ENCODE assay signal across 1 cellular context in the genomic region with DNA sequence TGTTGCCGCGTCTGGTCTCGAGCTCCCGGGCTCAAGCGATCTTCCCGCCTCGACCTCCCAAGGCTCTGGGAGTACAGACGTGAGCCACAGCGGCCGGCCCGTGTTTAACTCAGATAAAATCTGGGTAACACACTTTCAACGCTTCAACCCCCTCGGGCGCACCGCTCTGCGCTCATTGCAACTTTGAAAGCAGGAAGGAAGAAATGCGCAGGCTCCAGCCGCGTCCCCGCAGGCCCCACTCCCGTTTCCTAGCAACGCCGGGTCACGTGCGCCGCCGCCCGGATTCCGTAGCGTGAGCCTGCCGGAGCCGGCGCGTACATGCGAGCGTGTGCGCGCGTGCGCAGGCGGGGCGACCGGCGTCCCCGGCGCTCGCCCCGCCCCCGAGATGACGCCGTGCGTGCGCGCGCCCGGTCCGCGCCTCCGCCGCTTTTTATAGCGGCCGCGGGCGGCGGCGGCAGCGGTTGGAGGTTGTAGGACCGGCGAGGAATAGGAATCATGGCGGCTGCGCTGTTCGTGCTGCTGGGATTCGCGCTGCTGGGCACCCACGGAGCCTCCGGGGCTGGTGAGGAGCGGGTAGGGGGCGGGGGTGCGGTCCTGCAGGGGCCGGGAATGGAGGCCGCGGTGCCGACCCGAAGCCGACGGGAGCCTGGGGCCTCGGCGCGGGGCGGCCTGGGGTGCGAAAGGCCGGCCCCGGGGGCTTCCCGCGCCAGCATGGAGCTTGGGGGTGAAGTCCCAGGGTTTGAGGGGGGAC.
TF ChIP-seq lines count a peak whose summit lies in the region.

A gene (plus strand): TSS at position 457 of the 751 bp plus-strand sequence. CDS start 39 bp downstream, at position 496.

TF ChIP-seq in HepG2, 621 proteins besides CTCF, POLR2A, EP300 and RAD21 (continued from another document and continues in another):
- TF ChIP-seq ZNF746 (CRISPR knock-in tag; IDR thresholded peaks at IDR 0.05): peak; percentile 32; the same call in 1 of the 2 replicates
- TF ChIP-seq PTBP1 (IDR thresholded peaks at IDR 0.05; ENCODE audit: low read depth, low read length, poor library complexity, severe bottlenecking): no peak
- 0 out of 2 replicates have a peak, but pooled peaks have one; percentile 19 for TF ChIP-seq MAFG (CRISPR knock-in tag; IDR thresholded peaks at IDR 0.05)
- no peak; the same call in 1 of the 2 replicates for TF ChIP-seq RXRA (CRISPR knock-in tag; IDR thresholded peaks at IDR 0.05)
- no peak for TF ChIP-seq ZNF83 (CRISPR knock-in tag; IDR thresholded peaks at IDR 0.05; ENCODE audit: borderline replicate concordance)
- TF ChIP-seq ELF3 (CRISPR knock-in tag; IDR thresholded peaks at IDR 0.05): peak; percentile 33; the same call in 1 of the 2 replicates
- TF ChIP-seq, protein P1, sequence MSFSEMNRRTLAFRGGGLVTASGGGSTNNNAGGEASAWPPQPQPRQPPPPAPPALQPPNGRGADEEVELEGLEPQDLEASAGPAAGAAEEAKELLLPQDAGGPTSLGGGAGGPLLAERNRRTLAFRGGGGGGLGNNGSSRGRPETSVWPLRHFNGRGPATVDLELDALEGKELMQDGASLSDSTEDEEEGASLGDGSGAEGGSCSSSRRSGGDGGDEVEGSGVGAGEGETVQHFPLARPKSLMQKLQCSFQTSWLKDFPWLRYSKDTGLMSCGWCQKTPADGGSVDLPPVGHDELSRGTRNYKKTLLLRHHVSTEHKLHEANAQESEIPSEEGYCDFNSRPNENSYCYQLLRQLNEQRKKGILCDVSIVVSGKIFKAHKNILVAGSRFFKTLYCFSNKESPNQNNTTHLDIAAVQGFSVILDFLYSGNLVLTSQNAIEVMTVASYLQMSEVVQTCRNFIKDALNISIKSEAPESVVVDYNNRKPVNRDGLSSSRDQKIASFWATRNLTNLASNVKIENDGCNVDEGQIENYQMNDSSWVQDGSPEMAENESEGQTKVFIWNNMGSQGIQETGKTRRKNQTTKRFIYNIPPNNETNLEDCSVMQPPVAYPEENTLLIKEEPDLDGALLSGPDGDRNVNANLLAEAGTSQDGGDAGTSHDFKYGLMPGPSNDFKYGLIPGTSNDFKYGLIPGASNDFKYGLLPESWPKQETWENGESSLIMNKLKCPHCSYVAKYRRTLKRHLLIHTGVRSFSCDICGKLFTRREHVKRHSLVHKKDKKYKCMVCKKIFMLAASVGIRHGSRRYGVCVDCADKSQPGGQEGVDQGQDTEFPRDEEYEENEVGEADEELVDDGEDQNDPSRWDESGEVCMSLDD (CRISPR knock-in tag; IDR thresholded peaks at IDR 0.05; ENCODE audit: borderline replicate concordance): no peak
- TF ChIP-seq POLR2AphosphoS2 (IDR thresholded peaks at IDR 0.05; ENCODE audit: low read depth, low read length): 0 out of 2 replicates have a peak, but pooled peaks have one; percentile 64
- TF ChIP-seq, protein P2, sequence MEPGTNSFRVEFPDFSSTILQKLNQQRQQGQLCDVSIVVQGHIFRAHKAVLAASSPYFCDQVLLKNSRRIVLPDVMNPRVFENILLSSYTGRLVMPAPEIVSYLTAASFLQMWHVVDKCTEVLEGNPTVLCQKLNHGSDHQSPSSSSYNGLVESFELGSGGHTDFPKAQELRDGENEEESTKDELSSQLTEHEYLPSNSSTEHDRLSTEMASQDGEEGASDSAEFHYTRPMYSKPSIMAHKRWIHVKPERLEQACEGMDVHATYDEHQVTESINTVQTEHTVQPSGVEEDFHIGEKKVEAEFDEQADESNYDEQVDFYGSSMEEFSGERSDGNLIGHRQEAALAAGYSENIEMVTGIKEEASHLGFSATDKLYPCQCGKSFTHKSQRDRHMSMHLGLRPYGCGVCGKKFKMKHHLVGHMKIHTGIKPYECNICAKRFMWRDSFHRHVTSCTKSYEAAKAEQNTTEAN (CRISPR knock-in tag; conservative IDR thresholded peaks at IDR 0.05): peak; percentile 67; the same call in 1 of the 2 replicates
- peak; percentile 36; the same call in 1 of the 2 replicates for TF ChIP-seq ZNF430 (CRISPR knock-in tag; IDR thresholded peaks at IDR 0.05)
- peak; percentile 60; the same call in 1 of the 2 replicates for TF ChIP-seq KDM5B (CRISPR knock-in tag; IDR thresholded peaks at IDR 0.05; ENCODE audit: borderline replicate concordance)
- TF ChIP-seq HDAC1 (CRISPR knock-in tag; IDR thresholded peaks at IDR 0.05): peak; percentile 56
- TF ChIP-seq, protein P3, sequence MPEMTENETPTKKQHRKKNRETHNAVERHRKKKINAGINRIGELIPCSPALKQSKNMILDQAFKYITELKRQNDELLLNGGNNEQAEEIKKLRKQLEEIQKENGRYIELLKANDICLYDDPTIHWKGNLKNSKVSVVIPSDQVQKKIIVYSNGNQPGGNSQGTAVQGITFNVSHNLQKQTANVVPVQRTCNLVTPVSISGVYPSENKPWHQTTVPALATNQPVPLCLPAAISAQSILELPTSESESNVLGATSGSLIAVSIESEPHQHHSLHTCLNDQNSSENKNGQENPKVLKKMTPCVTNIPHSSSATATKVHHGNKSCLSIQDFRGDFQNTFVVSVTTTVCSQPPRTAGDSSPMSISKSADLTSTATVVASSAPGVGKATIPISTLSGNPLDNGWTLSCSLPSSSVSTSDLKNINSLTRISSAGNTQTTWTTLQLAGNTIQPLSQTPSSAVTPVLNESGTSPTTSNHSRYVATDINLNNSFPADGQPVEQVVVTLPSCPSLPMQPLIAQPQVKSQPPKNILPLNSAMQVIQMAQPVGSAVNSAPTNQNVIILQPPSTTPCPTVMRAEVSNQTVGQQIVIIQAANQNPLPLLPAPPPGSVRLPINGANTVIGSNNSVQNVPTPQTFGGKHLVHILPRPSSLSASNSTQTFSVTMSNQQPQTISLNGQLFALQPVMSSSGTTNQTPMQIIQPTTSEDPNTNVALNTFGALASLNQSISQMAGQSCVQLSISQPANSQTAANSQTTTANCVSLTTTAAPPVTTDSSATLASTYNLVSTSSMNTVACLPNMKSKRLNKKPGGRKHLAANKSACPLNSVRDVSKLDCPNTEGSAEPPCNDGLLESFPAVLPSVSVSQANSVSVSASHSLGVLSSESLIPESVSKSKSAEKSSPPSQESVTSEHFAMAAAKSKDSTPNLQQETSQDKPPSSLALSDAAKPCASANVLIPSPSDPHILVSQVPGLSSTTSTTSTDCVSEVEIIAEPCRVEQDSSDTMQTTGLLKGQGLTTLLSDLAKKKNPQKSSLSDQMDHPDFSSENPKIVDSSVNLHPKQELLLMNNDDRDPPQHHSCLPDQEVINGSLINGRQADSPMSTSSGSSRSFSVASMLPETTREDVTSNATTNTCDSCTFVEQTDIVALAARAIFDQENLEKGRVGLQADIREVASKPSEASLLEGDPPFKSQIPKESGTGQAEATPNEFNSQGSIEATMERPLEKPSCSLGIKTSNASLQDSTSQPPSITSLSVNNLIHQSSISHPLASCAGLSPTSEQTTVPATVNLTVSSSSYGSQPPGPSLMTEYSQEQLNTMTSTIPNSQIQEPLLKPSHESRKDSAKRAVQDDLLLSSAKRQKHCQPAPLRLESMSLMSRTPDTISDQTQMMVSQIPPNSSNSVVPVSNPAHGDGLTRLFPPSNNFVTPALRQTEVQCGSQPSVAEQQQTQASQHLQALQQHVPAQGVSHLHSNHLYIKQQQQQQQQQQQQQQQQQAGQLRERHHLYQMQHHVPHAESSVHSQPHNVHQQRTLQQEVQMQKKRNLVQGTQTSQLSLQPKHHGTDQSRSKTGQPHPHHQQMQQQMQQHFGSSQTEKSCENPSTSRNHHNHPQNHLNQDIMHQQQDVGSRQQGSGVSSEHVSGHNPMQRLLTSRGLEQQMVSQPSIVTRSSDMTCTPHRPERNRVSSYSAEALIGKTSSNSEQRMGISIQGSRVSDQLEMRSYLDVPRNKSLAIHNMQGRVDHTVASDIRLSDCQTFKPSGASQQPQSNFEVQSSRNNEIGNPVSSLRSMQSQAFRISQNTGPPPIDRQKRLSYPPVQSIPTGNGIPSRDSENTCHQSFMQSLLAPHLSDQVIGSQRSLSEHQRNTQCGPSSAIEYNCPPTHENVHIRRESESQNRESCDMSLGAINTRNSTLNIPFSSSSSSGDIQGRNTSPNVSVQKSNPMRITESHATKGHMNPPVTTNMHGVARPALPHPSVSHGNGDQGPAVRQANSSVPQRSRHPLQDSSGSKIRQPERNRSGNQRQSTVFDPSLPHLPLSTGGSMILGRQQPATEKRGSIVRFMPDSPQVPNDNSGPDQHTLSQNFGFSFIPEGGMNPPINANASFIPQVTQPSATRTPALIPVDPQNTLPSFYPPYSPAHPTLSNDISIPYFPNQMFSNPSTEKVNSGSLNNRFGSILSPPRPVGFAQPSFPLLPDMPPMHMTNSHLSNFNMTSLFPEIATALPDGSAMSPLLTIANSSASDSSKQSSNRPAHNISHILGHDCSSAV (CRISPR knock-in tag; IDR thresholded peaks at IDR 0.05; ENCODE audit: borderline replicate concordance): no peak
- TF ChIP-seq, protein P4, sequence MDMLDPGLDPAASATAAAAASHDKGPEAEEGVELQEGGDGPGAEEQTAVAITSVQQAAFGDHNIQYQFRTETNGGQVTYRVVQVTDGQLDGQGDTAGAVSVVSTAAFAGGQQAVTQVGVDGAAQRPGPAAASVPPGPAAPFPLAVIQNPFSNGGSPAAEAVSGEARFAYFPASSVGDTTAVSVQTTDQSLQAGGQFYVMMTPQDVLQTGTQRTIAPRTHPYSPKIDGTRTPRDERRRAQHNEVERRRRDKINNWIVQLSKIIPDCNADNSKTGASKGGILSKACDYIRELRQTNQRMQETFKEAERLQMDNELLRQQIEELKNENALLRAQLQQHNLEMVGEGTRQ (IDR thresholded peaks at IDR 0.05; ENCODE audit: low read depth, low read length): peak; percentile 95
- TF ChIP-seq, protein P4 (CRISPR knock-in tag; IDR thresholded peaks at IDR 0.05; ENCODE audit: borderline replicate concordance): peak; percentile 89; the same call in 1 of the 2 replicates
- TF ChIP-seq, protein P5, sequence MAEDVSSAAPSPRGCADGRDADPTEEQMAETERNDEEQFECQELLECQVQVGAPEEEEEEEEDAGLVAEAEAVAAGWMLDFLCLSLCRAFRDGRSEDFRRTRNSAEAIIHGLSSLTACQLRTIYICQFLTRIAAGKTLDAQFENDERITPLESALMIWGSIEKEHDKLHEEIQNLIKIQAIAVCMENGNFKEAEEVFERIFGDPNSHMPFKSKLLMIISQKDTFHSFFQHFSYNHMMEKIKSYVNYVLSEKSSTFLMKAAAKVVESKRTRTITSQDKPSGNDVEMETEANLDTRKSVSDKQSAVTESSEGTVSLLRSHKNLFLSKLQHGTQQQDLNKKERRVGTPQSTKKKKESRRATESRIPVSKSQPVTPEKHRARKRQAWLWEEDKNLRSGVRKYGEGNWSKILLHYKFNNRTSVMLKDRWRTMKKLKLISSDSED (CRISPR knock-in tag; IDR thresholded peaks at IDR 0.05): no peak
- no peak for TF ChIP-seq JUNB (CRISPR knock-in tag; IDR thresholded peaks at IDR 0.05; ENCODE audit: borderline replicate concordance)
- peak; percentile 80; the same call in 1 of the 2 replicates for TF ChIP-seq SP4 (CRISPR knock-in tag; IDR thresholded peaks at IDR 0.05)
- no peak for TF ChIP-seq ZFAT (CRISPR knock-in tag; conservative IDR thresholded peaks at IDR 0.05)
- TF ChIP-seq, protein P6, sequence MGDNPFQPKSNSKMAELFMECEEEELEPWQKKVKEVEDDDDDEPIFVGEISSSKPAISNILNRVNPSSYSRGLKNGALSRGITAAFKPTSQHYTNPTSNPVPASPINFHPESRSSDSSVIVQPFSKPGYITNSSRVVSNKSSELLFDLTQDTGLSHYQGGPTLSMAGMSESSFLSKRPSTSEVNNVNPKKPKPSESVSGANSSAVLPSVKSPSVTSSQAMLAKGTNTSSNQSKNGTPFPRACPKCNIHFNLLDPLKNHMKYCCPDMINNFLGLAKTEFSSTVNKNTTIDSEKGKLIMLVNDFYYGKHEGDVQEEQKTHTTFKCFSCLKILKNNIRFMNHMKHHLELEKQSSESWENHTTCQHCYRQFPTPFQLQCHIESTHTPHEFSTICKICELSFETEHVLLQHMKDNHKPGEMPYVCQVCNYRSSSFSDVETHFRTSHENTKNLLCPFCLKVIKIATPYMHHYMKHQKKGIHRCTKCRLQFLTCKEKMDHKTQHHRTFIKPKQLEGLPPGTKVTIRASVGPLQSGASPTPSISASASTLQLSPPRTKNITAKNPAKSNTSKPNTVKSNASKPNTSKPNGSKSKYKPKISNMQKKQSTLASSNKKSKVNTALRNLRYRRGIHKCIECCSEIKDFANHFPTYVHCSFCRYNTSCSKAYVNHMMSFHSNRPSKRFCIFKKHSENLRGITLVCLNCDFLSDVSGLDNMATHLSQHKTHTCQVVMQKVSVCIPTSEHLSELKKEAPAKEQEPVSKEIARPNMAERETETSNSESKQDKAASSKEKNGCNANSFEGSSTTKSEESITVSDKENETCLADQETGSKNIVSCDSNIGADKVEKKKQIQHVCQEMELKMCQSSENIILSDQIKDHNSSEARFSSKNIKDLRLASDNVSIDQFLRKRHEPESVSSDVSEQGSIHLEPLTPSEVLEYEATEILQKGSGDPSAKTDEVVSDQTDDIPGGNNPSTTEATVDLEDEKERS (CRISPR knock-in tag; IDR thresholded peaks at IDR 0.05): 0 out of 2 replicates have a peak, but pooled peaks have one; percentile 57
- TF ChIP-seq REXO4 (CRISPR knock-in tag; IDR thresholded peaks at IDR 0.05; ENCODE audit: borderline replicate concordance): no peak
- peak; percentile 63 for TF ChIP-seq THAP11 (CRISPR knock-in tag; IDR thresholded peaks at IDR 0.05)
- TF ChIP-seq, protein P7, sequence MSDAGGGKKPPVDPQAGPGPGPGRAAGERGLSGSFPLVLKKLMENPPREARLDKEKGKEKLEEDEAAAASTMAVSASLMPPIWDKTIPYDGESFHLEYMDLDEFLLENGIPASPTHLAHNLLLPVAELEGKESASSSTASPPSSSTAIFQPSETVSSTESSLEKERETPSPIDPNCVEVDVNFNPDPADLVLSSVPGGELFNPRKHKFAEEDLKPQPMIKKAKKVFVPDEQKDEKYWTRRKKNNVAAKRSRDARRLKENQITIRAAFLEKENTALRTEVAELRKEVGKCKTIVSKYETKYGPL (CRISPR knock-in tag; IDR thresholded peaks at IDR 0.05): no peak
- TF ChIP-seq ZNF652 (CRISPR knock-in tag; IDR thresholded peaks at IDR 0.05; ENCODE audit: borderline replicate concordance, low read depth): no peak
- TF ChIP-seq MLLT10 (CRISPR knock-in tag; IDR thresholded peaks at IDR 0.05): no peak
- peak in 1 of 2 experiments; percentile 50; a peak in 2 of 4 replicates for TF ChIP-seq KLF16 (CRISPR knock-in tag; IDR thresholded peaks at IDR 0.05)
- TF ChIP-seq ZNF326 (CRISPR knock-in tag; IDR thresholded peaks at IDR 0.05; ENCODE audit: borderline replicate concordance): no peak
- TF ChIP-seq PHB2 (IDR thresholded peaks at IDR 0.05; ENCODE audit: partially characterized antibody): no peak
- no peak for TF ChIP-seq ZNF33B (CRISPR knock-in tag; IDR thresholded peaks at IDR 0.05)
- peak; percentile 23; the same call in 1 of the 2 replicates for TF ChIP-seq ZNF558 (CRISPR knock-in tag; IDR thresholded peaks at IDR 0.05; ENCODE audit: borderline replicate concordance)
- peak; percentile 67; the same call in 1 of the 2 replicates for TF ChIP-seq ZNF556 (CRISPR knock-in tag; IDR thresholded peaks at IDR 0.05; ENCODE audit: borderline replicate concordance)
- TF ChIP-seq, protein P8, sequence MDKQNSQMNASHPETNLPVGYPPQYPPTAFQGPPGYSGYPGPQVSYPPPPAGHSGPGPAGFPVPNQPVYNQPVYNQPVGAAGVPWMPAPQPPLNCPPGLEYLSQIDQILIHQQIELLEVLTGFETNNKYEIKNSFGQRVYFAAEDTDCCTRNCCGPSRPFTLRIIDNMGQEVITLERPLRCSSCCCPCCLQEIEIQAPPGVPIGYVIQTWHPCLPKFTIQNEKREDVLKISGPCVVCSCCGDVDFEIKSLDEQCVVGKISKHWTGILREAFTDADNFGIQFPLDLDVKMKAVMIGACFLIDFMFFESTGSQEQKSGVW (CRISPR knock-in tag; IDR thresholded peaks at IDR 0.05; ENCODE audit: borderline replicate concordance): no peak
- 0 out of 2 replicates have a peak, but pooled peaks have one; percentile 15 for TF ChIP-seq PPARG (CRISPR knock-in tag; conservative IDR thresholded peaks at IDR 0.05)
